ENCODE assay signal across 1 cellular context in the genomic region with DNA sequence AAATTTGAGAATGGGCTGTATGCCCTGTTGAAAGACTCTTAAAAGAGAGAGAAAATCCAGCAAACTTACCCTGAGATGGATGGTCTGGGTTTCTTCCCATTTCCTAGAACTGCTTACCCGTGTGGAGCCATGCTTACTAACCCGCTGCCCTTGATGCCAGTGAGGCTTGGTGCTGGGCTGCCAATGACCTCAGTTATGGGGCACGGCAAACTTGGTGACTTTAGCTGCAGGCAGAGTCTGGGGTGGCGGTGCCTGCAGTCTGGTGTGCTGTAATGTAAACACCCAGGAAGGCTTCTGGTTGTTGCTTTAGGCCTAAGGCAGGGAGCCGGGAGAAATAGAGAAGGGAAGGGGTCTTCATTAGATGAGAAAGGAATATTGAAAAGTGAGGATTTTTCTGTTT.
TF ChIP-seq lines count a peak whose summit lies in the region.

No MANE protein-coding gene starts in this region.

TF ChIP-seq in IMR-90, 13 proteins besides CTCF, POLR2A, EP300 and RAD21:
- TF ChIP-seq MAZ (IDR thresholded peaks at IDR 0.05; ENCODE audit: borderline replicate concordance, low read depth, low read length) (no peak), FOS (IDR thresholded peaks at IDR 0.05; ENCODE audit: low read depth, low read length) (no peak), NFE2L2 (IDR thresholded peaks at IDR 0.05; ENCODE audit: low read depth, low read length) (no peak), BHLHE40 (IDR thresholded peaks at IDR 0.05; ENCODE audit: low read depth, low read length) (no peak)
- TF ChIP-seq, protein P1, sequence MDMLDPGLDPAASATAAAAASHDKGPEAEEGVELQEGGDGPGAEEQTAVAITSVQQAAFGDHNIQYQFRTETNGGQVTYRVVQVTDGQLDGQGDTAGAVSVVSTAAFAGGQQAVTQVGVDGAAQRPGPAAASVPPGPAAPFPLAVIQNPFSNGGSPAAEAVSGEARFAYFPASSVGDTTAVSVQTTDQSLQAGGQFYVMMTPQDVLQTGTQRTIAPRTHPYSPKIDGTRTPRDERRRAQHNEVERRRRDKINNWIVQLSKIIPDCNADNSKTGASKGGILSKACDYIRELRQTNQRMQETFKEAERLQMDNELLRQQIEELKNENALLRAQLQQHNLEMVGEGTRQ (IDR thresholded peaks at IDR 0.05; ENCODE audit: low read depth, low read length): no peak
